1 cellular context compared by ENCODE assay signal in genomic region chr1:165152727-165153126, GRCh38.
TF ChIP-seq lines count a peak whose summit lies in the region.

No MANE protein-coding gene starts in this region.

TF ChIP-seq in HepG2, 621 proteins besides CTCF, POLR2A, EP300 and RAD21 (continued from another document):
- no peak for TF ChIP-seq RERE (CRISPR knock-in tag; IDR thresholded peaks at IDR 0.05; ENCODE audit: low read depth)
- TF ChIP-seq SIX1 (CRISPR knock-in tag; IDR thresholded peaks at IDR 0.05; ENCODE audit: borderline replicate concordance): peak; percentile 18; the same call in 1 of the 2 replicates
- TF ChIP-seq KDM6A (CRISPR knock-in tag; IDR thresholded peaks at IDR 0.05; ENCODE audit: low read depth): no peak
- no peak for TF ChIP-seq ZNF710 (CRISPR knock-in tag; IDR thresholded peaks at IDR 0.05; ENCODE audit: borderline replicate concordance)
- TF ChIP-seq MTA3 (CRISPR knock-in tag; IDR thresholded peaks at IDR 0.05): no peak
- TF ChIP-seq ZNF3 (CRISPR knock-in tag; IDR thresholded peaks at IDR 0.05): no peak
